Comparison of ENCODE assay signal across 2 cellular contexts in the genomic region with DNA sequence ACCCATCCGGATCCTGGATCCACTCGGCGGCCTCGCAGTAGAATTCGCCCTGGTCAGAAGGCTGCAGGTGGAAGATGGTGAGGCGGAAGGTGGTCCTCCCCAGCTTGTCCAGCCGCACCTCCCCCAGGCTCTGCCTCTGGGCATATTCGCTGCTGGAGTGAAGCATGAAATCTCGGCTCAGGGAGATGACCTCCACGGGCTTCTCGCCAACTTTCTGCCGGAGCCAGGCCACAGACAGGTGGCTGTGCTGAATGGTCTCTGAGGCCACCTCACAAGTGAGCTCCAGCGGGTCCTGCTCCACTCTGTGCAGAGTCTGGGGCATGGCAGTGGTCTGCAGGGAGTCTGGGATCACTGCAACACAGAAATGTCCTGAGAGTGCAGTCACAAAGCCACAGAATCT. TPM values are rescaled to one million over a fixed set of nuclear protein-coding genes. Genes with fewer than 3 reads are reported as not detected.
"Had no signal": no experiment of that assay in that cellular context is flagged by ENCODE, and none has a peak within 500 bp of the region (broad histone marks: within the 10 kb centered on the region; RNA-seq: fewer than 3 reads in every experiment).

No MANE protein-coding gene starts in this region.

RNA-seq across cellular contexts. Expression of a gene that starts 53.7 kb away (rescaled TPM):
- total RNA-seq: HFFc6 had no signal
- polyA plus RNA-seq: IgD-negative memory B cell had no signal
